Comparison of ENCODE assay signal across 19 cellular contexts in the genomic region with DNA sequence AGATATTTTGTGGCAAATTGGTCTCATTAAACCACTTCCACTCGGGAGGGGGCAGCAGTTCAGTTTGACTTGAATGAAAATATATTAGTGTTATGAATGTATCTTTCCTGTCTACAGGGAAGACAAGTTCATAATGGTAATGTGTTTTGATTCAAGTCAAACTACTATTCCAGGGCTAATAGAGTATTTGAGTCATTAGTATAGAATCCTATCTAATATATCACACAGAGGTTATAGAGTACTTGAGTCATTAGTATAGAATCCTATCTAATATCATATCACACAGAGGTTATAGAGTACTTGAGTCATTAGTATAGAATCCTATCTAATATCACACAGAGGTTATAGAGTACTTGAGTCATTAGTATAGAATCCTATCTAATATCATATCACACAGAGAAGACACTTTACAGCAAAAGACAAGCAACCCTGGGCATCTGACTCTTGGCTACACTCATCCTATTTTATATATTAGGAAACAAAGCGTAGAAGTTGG.
DNase-seq lines count a peak whose midpoint lies in the region.
"Had no signal": no experiment of that assay in that cellular context is flagged by ENCODE, and none has a peak within 500 bp of the region (broad histone marks: within the 10 kb centered on the region; RNA-seq: fewer than 3 reads in every experiment).

No MANE protein-coding gene starts in this region.

- intact Hi-C loops in head of caudate nucleus (cut with DNase I), result no loop called here
- intact Hi-C loops in activated CD4-positive, alpha-beta memory T cell treated with anti-CD3 and anti-CD28 coated beads for 36 hours (cut with micrococcal nuclease), result no loop called here

- H3K9me3 Mint-ChIP-seq in activated CD4-positive, alpha-beta memory T cell treated with anti-CD3 and anti-CD28 coated beads for 36 hours, result peaks cover 6% of the 10 kb centered on the region
- H3K9me3 Mint-ChIP-seq: H9 had no signal

- CTCF ChIA-PET in activated CD4-positive, alpha-beta memory T cell treated with anti-CD3 and anti-CD28 coated beads for 36 hours (lab: Charles Lee), result no interaction called here

- H3K27ac Mint-ChIP-seq in activated CD4-positive, alpha-beta memory T cell treated with anti-CD3 and anti-CD28 coated beads for 36 hours, result no peak overlapping the region
- H3K27ac Mint-ChIP-seq: CD4-positive, CD25-positive, alpha-beta regulatory T cell; H9 had no signal

- H3K27me3 Mint-ChIP-seq in activated CD4-positive, alpha-beta memory T cell treated with anti-CD3 and anti-CD28 coated beads for 36 hours, result no peaks in the 10 kb centered on the region
- H3K27me3 Mint-ChIP-seq: CD4-positive, CD25-positive, alpha-beta regulatory T cell had no signal

- H3K36me3 Mint-ChIP-seq in activated CD4-positive, alpha-beta memory T cell treated with anti-CD3 and anti-CD28 coated beads for 36 hours, result no peaks in the 10 kb centered on the region
- H3K36me3 Mint-ChIP-seq: CD4-positive, CD25-positive, alpha-beta regulatory T cell had no signal

- H3K4me1 Mint-ChIP-seq in activated CD4-positive, alpha-beta memory T cell treated with anti-CD3 and anti-CD28 coated beads for 36 hours (ENCODE audit: low read depth), result no peaks in the 10 kb centered on the region
- H3K4me1 Mint-ChIP-seq: CD4-positive, CD25-positive, alpha-beta regulatory T cell; H9 had no signal

- no peak overlapping the region for H3K4me3 Mint-ChIP-seq in activated CD4-positive, alpha-beta memory T cell treated with anti-CD3 and anti-CD28 coated beads for 36 hours
- H3K4me3 Mint-ChIP-seq: CD4-positive, CD25-positive, alpha-beta regulatory T cell; H9 had no signal

- POLR2A ChIA-PET in activated CD4-positive, alpha-beta memory T cell treated with anti-CD3 and anti-CD28 coated beads for 36 hours (lab: Charles Lee), result no interaction called here

- DNase-seq in EL (peak; percentile 62), LHCN-M2 (ENCODE audit: low read depth) (peak; percentile 8), amniotic epithelial cell (ENCODE audit: low read depth) (peak; percentile 35), hepatic stellate cell (ENCODE audit: low spot score) (peak; percentile 2), NCI-H146 treated with DMSO at 0.1 percent for 48 hours (lab: John Stamatoyannopoulos, UW; ENCODE audit: unreplicated experiment) (no peak), MV-4-11 (lab: John Stamatoyannopoulos, UW) (no peak), head of caudate nucleus (no peak)
- no peak for DNase-seq in activated CD4-positive, alpha-beta memory T cell treated with anti-CD3 and anti-CD28 coated beads for 36 hours
- DNase-seq: CD4-positive, CD25-positive, alpha-beta regulatory T cell; DMS79; H9; Karpas-422; MG63; NCI-H1048; NCI-H1436; NCI-H2029; NCI-H2227 treated with DMSO at 0.1 percent for 48 hours; NCI-H510A treated with DMSO at 0.1 percent for 48 hours; NCI-H748 treated with DMSO at 0.1 percent for 48 hours had no signal

Comparison
In these comparisons a context has a peak if more than half of its experiments do, and no peak if none do; other contexts are left out.
1. DNase-seq: peak in EL (single experiment), LHCN-M2 (single experiment), amniotic epithelial cell (single experiment) and hepatic stellate cell (single experiment); none in NCI-H146 treated with DMSO at 0.1 percent for 48 hours (single experiment), MV-4-11 (single experiment), head of caudate nucleus (0 of 42) and activated CD4-positive, alpha-beta memory T cell treated with anti-CD3 and anti-CD28 coated beads for 36 hours (single experiment).